Comparison of ENCODE assay signal across 18 cellular contexts in the genomic region with DNA sequence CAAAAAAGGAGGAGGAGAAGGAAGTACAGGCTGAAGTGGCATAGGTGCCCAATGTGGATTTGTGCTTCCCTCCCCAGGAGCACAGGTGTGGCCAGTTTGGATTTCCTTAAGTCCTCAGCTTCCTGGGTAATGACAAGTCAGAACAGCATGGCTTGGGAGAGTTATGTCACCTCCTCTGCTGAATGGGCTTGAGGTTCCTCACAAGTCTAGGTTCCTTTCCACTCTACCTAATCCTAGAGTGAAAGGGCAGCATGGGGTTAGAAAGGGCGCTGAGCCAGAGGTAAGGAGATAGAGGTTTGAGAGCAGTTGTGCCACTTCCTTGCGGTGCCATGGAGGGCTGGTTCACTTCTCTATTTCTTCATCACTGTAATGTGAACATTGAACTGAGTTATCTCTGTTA. TPM values are rescaled to one million over a fixed set of nuclear protein-coding genes. Genes with fewer than 3 reads are reported as not detected.
DNase-seq lines count a peak whose midpoint lies in the region; ATAC-seq and TF ChIP-seq lines count a peak whose summit lies in the region.
"Had no signal": no experiment of that assay in that cellular context is flagged by ENCODE, and none has a peak within 500 bp of the region (broad histone marks: within the 10 kb centered on the region; RNA-seq: fewer than 3 reads in every experiment).

No MANE protein-coding gene starts in this region.

- H3K27ac ChIP-seq in OCI-LY3 (ENCODE audit: low read length) (no peak overlapping the region), colonic mucosa (no peak overlapping the region), upper lobe of right lung (no peak overlapping the region), right cardiac atrium (ENCODE audit: low read length) (no peak overlapping the region)
- H3K27ac ChIP-seq: cardiac muscle cell, parathyroid adenoma had no signal

- H3K4me2 ChIP-seq in OCI-LY3 (ENCODE audit: low read length), result no peak overlapping the region

- no peaks in the 10 kb centered on the region for H3K36me3 Mint-ChIP-seq in activated naive CD8-positive, alpha-beta T cell treated with anti-CD3 and anti-CD28 coated beads, Interleukin-2, amount 10 ng/mL, durations not matched to agents 7 days and 5 days
- H3K36me3 Mint-ChIP-seq in activated naive CD8-positive, alpha-beta T cell treated with anti-CD3 and anti-CD28 coated beads for 36 hours, result no peaks in the 10 kb centered on the region

- H3K27me3 Mint-ChIP-seq in activated naive CD8-positive, alpha-beta T cell treated with anti-CD3 and anti-CD28 coated beads, Interleukin-2, amount 10 ng/mL, durations not matched to agents 7 days and 5 days, result peaks cover 2% of the 10 kb centered on the region
- no peaks in the 10 kb centered on the region for H3K27me3 Mint-ChIP-seq in activated naive CD8-positive, alpha-beta T cell treated with anti-CD3 and anti-CD28 coated beads for 36 hours

- POLR2A ChIA-PET in activated naive CD8-positive, alpha-beta T cell treated with anti-CD3 and anti-CD28 coated beads, Interleukin-2, amount 10 ng/mL, durations not matched to agents 7 days and 5 days (lab: Charles Lee), result interaction anchor here (1.1 kb wide), 1 partner anchor 24 kb away, joined by 8 read pairs; no protein-coding TSS in a partner anchor

- intact Hi-C loops in colonic mucosa (cut with DNase I) (no loop called here), upper lobe of right lung (cut with DNase I) (no loop called here), right cardiac atrium (cut with DNase I) (no loop called here)

- H3K36me3 ChIP-seq in OCI-LY3 (replicated peaks; ENCODE audit: low read depth, low read length), result no peaks in the 10 kb centered on the region
- no peaks in the 10 kb centered on the region for H3K36me3 ChIP-seq in colonic mucosa
- H3K36me3 ChIP-seq in upper lobe of right lung, result no peaks in the 10 kb centered on the region
- H3K36me3 ChIP-seq: cardiac muscle cell, spleen had no signal

- H3K9me3 Mint-ChIP-seq in activated naive CD8-positive, alpha-beta T cell treated with anti-CD3 and anti-CD28 coated beads, Interleukin-2, amount 10 ng/mL, durations not matched to agents 7 days and 5 days, result peaks cover 4% of the 10 kb centered on the region
- no peaks in the 10 kb centered on the region for H3K9me3 Mint-ChIP-seq in activated naive CD8-positive, alpha-beta T cell treated with anti-CD3 and anti-CD28 coated beads for 36 hours

- H3K4me3 ChIP-seq in OCI-LY3 (ENCODE audit: low read length) (no peak overlapping the region), colonic mucosa (no peak overlapping the region), upper lobe of right lung (no peak overlapping the region), right cardiac atrium (ENCODE audit: low read length) (no peak overlapping the region)
- H3K4me3 ChIP-seq: cardiac muscle cell, spleen had no signal

- H3K9ac ChIP-seq in OCI-LY3 (ENCODE audit: low read length) (no peak overlapping the region), colonic mucosa (ENCODE audit: low read depth in 2 of 2, low read length in 2 of 2) (no peak overlapping the region)
- H3K9ac ChIP-seq: parathyroid adenoma had no signal

- no peak for DNase-seq in activated naive CD8-positive, alpha-beta T cell treated with anti-CD3 and anti-CD28 coated beads, Interleukin-2, amount 10 ng/mL, durations not matched to agents 7 days and 5 days
- DNase-seq in activated naive CD8-positive, alpha-beta T cell treated with anti-CD3 and anti-CD28 coated beads for 36 hours, result no peak
- DNase-seq in colonic mucosa, result peak; percentile 28
- DNase-seq in upper lobe of right lung, result no peak
- no peak for DNase-seq in right cardiac atrium
- DNase-seq in nucleus accumbens (lab: John Stamatoyannopoulos, UW), result no peak
- DNase-seq: ACHN, DMS 273 treated with DMSO at 0.1 percent for 48 hours, midbrain, NCI-H524, spleen had no signal

- H2AFZ ChIP-seq in OCI-LY3 (ENCODE audit: low read depth, low read length), result peak overlapping the region; percentile 14; the same call in 1 of the 2 replicates
- H2AFZ ChIP-seq: parathyroid adenoma had no signal

- no peaks in the 10 kb centered on the region for H3K79me2 ChIP-seq in OCI-LY3 (ENCODE audit: low read length)
- H3K79me2 ChIP-seq: parathyroid adenoma had no signal

- peak; percentile 62 for ATAC-seq in activated naive CD8-positive, alpha-beta T cell treated with anti-CD3 and anti-CD28 coated beads, Interleukin-2, amount 10 ng/mL, durations not matched to agents 7 days and 5 days (ENCODE audit: low read depth)
- ATAC-seq in upper lobe of right lung (peak; percentile 23), right cardiac atrium (no peak), GM19452 (IDR thresholded peaks at IDR 0.05; ENCODE audit: unreplicated experiment) (no peak)
- ATAC-seq: HepG2 had no signal

- 81% methylated on average over 2 of the region's 2 CpGs for WGBS in right cardiac atrium

- H3K27me3 ChIP-seq in OCI-LY3 (ENCODE audit: low read depth, low read length), result peaks cover 13% of the 10 kb centered on the region
- H3K27me3 ChIP-seq in colonic mucosa, result no peaks in the 10 kb centered on the region
- no peaks in the 10 kb centered on the region for H3K27me3 ChIP-seq in upper lobe of right lung
- H3K27me3 ChIP-seq in right cardiac atrium (ENCODE audit: control insufficient read depth, insufficient read depth), result no peaks in the 10 kb centered on the region
- H3K27me3 ChIP-seq: spleen had no signal

- H4K20me1 ChIP-seq in OCI-LY3 (ENCODE audit: insufficient read depth, low read length), result no peaks in the 10 kb centered on the region

- no peaks in the 10 kb centered on the region for H3K9me3 ChIP-seq in OCI-LY3 (ENCODE audit: insufficient read depth, low read length)
- H3K9me3 ChIP-seq in colonic mucosa, result no peaks in the 10 kb centered on the region
- no peaks in the 10 kb centered on the region for H3K9me3 ChIP-seq in upper lobe of right lung
- no peaks in the 10 kb centered on the region for H3K9me3 ChIP-seq in right cardiac atrium (ENCODE audit: control insufficient read depth, low read length)
- H3K9me3 ChIP-seq: spleen had no signal

- TF ChIP-seq CTCF in OCI-LY3 (IDR thresholded peaks at IDR 0.05; ENCODE audit: low read depth, low read length) (no peak), colonic mucosa (IDR thresholded peaks at IDR 0.05) (no peak), upper lobe of right lung (IDR thresholded peaks at IDR 0.05) (no peak)

- H3K27ac Mint-ChIP-seq in activated naive CD8-positive, alpha-beta T cell treated with anti-CD3 and anti-CD28 coated beads, Interleukin-2, amount 10 ng/mL, durations not matched to agents 7 days and 5 days, result peak overlapping the region; percentile 90
- H3K27ac Mint-ChIP-seq in activated naive CD8-positive, alpha-beta T cell treated with anti-CD3 and anti-CD28 coated beads for 36 hours, result no peak overlapping the region

- H3K4me1 ChIP-seq in OCI-LY3 (ENCODE audit: low read length) (peaks cover 22% of the 10 kb centered on the region), colonic mucosa (peaks cover 3% of the 10 kb centered on the region), upper lobe of right lung (peaks cover 6% of the 10 kb centered on the region), right cardiac atrium (ENCODE audit: control insufficient read depth, insufficient read depth, low read length) (no peaks in the 10 kb centered on the region)
- H3K4me1 ChIP-seq: parathyroid adenoma had no signal

- H3K4me1 Mint-ChIP-seq in activated naive CD8-positive, alpha-beta T cell treated with anti-CD3 and anti-CD28 coated beads, Interleukin-2, amount 10 ng/mL, durations not matched to agents 7 days and 5 days, result peaks cover 57% of the 10 kb centered on the region
- H3K4me1 Mint-ChIP-seq in activated naive CD8-positive, alpha-beta T cell treated with anti-CD3 and anti-CD28 coated beads for 36 hours, result peaks cover 31% of the 10 kb centered on the region

- H3K4me3 Mint-ChIP-seq in activated naive CD8-positive, alpha-beta T cell treated with anti-CD3 and anti-CD28 coated beads, Interleukin-2, amount 10 ng/mL, durations not matched to agents 7 days and 5 days, result peak overlapping the region; percentile 39
- H3K4me3 Mint-ChIP-seq in activated naive CD8-positive, alpha-beta T cell treated with anti-CD3 and anti-CD28 coated beads for 36 hours, result no peak overlapping the region

RNA-seq across cellular contexts. Expression of gene IL20, which starts 35.5 kb away (rescaled TPM):
- not detected for total RNA-seq in activated naive CD8-positive, alpha-beta T cell treated with anti-CD3 and anti-CD28 coated beads, Interleukin-2, amount 10 ng/mL, durations not matched to agents 7 days and 5 days
- not detected for total RNA-seq in activated naive CD8-positive, alpha-beta T cell treated with anti-CD3 and anti-CD28 coated beads for 36 hours
- total RNA-seq in colonic mucosa, result not detected
- total RNA-seq in upper lobe of right lung, result not detected
- total RNA-seq in right cardiac atrium, result not detected
- not detected for polyA plus RNA-seq in right cardiac atrium
- total RNA-seq: activated CD8-positive, alpha-beta memory T cell treated with anti-CD3 and anti-CD28 coated beads for 36 hours; cardiac muscle cell; frontal cortex; HepG2; spleen had no signal
- polyA plus RNA-seq: cardiac muscle cell, spleen had no signal

RNA-seq across cellular contexts. Expression of gene IL10, which starts 57.6 kb away (rescaled TPM):
- under 1 TPM in 1 of 2 experiments, not detected in 1; 0.17 TPM for total RNA-seq in activated naive CD8-positive, alpha-beta T cell treated with anti-CD3 and anti-CD28 coated beads, Interleukin-2, amount 10 ng/mL, durations not matched to agents 7 days and 5 days
- total RNA-seq in activated naive CD8-positive, alpha-beta T cell treated with anti-CD3 and anti-CD28 coated beads for 36 hours, result not detected
- total RNA-seq in colonic mucosa, result under 1 TPM; 0.17 to 0.29 TPM
- 0.67 TPM for total RNA-seq in upper lobe of right lung
- 1 to 10 TPM in 3 of 4 donors, under 1 TPM in 1; 0.59 to 5.9 (median 1.3) TPM for total RNA-seq in right cardiac atrium
- 0.75 TPM for polyA plus RNA-seq in right cardiac atrium
- total RNA-seq: cardiac muscle cell, HepG2 had no signal
- polyA plus RNA-seq: cardiac muscle cell, HepG2 had no signal

RNA-seq across cellular contexts. Expression of gene IL19, which starts 59.3 kb away (rescaled TPM):
- not detected for total RNA-seq in activated naive CD8-positive, alpha-beta T cell treated with anti-CD3 and anti-CD28 coated beads, Interleukin-2, amount 10 ng/mL, durations not matched to agents 7 days and 5 days
- not detected for total RNA-seq in activated naive CD8-positive, alpha-beta T cell treated with anti-CD3 and anti-CD28 coated beads for 36 hours
- total RNA-seq in colonic mucosa (under 1 TPM in 1 of 2 donors, not detected in 1; 0.40 TPM), upper lobe of right lung (not detected), right cardiac atrium (not detected)
- polyA plus RNA-seq in right cardiac atrium, result not detected
- total RNA-seq: activated CD8-positive, alpha-beta memory T cell treated with anti-CD3 and anti-CD28 coated beads for 36 hours; cardiac muscle cell; frontal cortex; HepG2 had no signal
- polyA plus RNA-seq: cardiac muscle cell, HepG2 had no signal

Comparison
In these comparisons a context has a peak if more than half of its experiments do, and no peak if none do; other contexts are left out.
1. ATAC-seq: peak in activated naive CD8-positive, alpha-beta T cell treated with anti-CD3 and anti-CD28 coated beads, Interleukin-2, amount 10 ng/mL, durations not matched to agents 7 days and 5 days (single experiment) and upper lobe of right lung (single experiment); none in right cardiac atrium (0 of 2) and GM19452 (single experiment).